9 cellular contexts compared by ENCODE assay signal in the genomic region with DNA sequence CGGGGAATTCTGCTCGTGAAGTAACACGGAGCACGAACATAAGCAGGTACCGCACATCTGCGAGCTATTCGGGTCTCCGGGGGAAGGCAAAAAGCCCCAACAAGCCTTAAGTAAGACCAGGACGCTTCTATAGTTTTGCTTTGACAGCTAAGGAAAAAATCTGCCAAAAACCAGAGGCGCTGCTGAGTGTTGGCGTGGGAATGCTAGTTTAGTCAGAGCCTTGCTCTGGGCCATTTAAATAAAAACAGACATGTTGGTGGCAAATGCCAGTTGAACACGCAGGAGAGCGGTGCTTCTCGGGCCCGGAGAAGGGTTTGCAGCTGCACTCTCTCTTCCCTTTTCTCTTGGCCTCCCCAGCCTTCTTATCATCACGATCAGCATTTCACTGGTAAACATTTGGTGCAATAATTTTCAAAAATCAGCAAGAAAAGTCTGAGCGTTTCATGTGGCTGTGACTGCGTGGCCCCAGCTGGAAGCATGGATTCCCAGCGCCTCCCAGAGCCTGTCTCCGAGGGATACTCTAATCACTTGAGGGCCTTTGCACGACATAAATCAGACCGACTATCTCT. TPM values are rescaled to one million over a fixed set of nuclear protein-coding genes. Genes with fewer than 3 reads are reported as not detected.
A peak's percentile ranks its signal among the peaks of the same experiment; 100 is the strongest.
DNase-seq lines count a peak whose midpoint lies in the region; ATAC-seq, FAIRE-seq and TF ChIP-seq lines count a peak whose summit lies in the region.
"Had no signal": no experiment of that assay in that cellular context is flagged by ENCODE, and none has a peak within 500 bp of the region (broad histone marks: within the 10 kb centered on the region; RNA-seq: fewer than 3 reads in every experiment).

No MANE protein-coding gene starts in this region.

- H3K4me1 Mint-ChIP-seq in naive B cell, result peaks cover 15 to 37% (median 20%) of the 10 kb centered on the region in 3 donors

- TF ChIP-seq CTCF in bronchial epithelial cell (IDR thresholded peaks at IDR 0.05; ENCODE audit: insufficient read depth, low read length, severe bottlenecking), result no peak

- H4K20me1 ChIP-seq in BLaER1, result no peaks in the 10 kb centered on the region
- H4K20me1 ChIP-seq in Karpas-422 (ENCODE audit: insufficient read depth, low read depth, low read length), result peaks cover 4% of the 10 kb centered on the region; the same call in 1 of the 2 replicates

- DNase-seq in Karpas-422 (peak; percentile 53), bronchial epithelial cell (ENCODE audit: low read depth) (peak; percentile 29), naive B cell (peak; percentile 58), caudate nucleus (lab: John Stamatoyannopoulos, UW) (no peak), D341Med (ENCODE audit: low spot score) (no peak)
- DNase-seq in stimulated activated CD4-positive, alpha-beta T cell treated with anti-CD3 and anti-CD28 coated beads, Interleukin-15, amount 100 ng/mL, for 24 hours, result no peak
- DNase-seq: NCI-H510A had no signal

- H3K79me2 ChIP-seq in Karpas-422 (ENCODE audit: low read length), result no peaks in the 10 kb centered on the region

- H3K9me3 ChIP-seq in BLaER1 (no peaks in the 10 kb centered on the region), Karpas-422 (ENCODE audit: low read length) (no peaks in the 10 kb centered on the region)

- H3K36me3 Mint-ChIP-seq in naive B cell, result no peaks in the 10 kb centered on the region

- peak; percentile 83 to 84 for ATAC-seq in naive B cell (ENCODE audit: low read depth in 2 of 2)
- no peak for ATAC-seq in GM19328 (IDR thresholded peaks at IDR 0.05; ENCODE audit: unreplicated experiment)

- H3K27me3 ChIP-seq in BLaER1, result no peaks in the 10 kb centered on the region
- no peaks in the 10 kb centered on the region for H3K27me3 ChIP-seq in Karpas-422 (ENCODE audit: low read length)
- H3K27me3 ChIP-seq in bronchial epithelial cell (ENCODE audit: control insufficient read depth, insufficient read depth, low read length), result no peaks in the 10 kb centered on the region

- peaks cover 0 to 5% (median 0%) of the 10 kb centered on the region in 3 donors for H3K27me3 Mint-ChIP-seq in naive B cell

- no peak overlapping the region for H2AFZ ChIP-seq in Karpas-422 (ENCODE audit: low read length)

- peaks cover 61% of the 10 kb centered on the region for H3K4me1 ChIP-seq in BLaER1
- H3K4me1 ChIP-seq in Karpas-422 (ENCODE audit: low read length), result no peaks in the 10 kb centered on the region

- no peaks in the 10 kb centered on the region for H3K9me3 Mint-ChIP-seq in naive B cell

- FAIRE-seq in bronchial epithelial cell (lab: Jason Lieb, UNC), result no peak

- no peaks in the 10 kb centered on the region for H3K9me2 ChIP-seq in Karpas-422 (replicated peaks; ENCODE audit: insufficient read depth, low read length)

- H3K36me3 ChIP-seq in BLaER1 (no peaks in the 10 kb centered on the region), Karpas-422 (ENCODE audit: insufficient read depth, low read length) (no peaks in the 10 kb centered on the region), bronchial epithelial cell (ENCODE audit: control insufficient read depth, insufficient read depth, low read length) (no peaks in the 10 kb centered on the region)

- peak overlapping the region; percentile 60 to 91 (median 76) for H3K4me3 Mint-ChIP-seq in naive B cell

- H3K27ac ChIP-seq in BLaER1 (peak overlapping the region; percentile 32; the same call in 1 of the 2 replicates), Karpas-422 (ENCODE audit: low read length) (no peak overlapping the region), caudate nucleus (ENCODE audit: low read depth, low read length) (no peak overlapping the region)

- peak overlapping the region; percentile 97 for H3K4me2 ChIP-seq in BLaER1
- H3K4me2 ChIP-seq in Karpas-422 (ENCODE audit: low read depth, low read length, poor library complexity, severe bottlenecking), result no peak overlapping the region

- H3K4me3 ChIP-seq in BLaER1 (no peak overlapping the region), Karpas-422 (ENCODE audit: low read length) (no peak overlapping the region), bronchial epithelial cell (ENCODE audit: low read depth, low read length) (no peak overlapping the region)

- H3K27ac Mint-ChIP-seq in naive B cell, result peak overlapping the region; percentile 20 to 98 (median 91)

- H3K9ac ChIP-seq in BLaER1 (no peak overlapping the region), Karpas-422 (ENCODE audit: low read length) (no peak overlapping the region)

RNA-seq across cellular contexts. Expression of a gene that starts 6.4 kb away (rescaled TPM):
- 4.3 and 15.0 TPM in 2 replicates for total RNA-seq in Karpas-422 (2014; rRNA removed; shearing (Covaris generic); ENCODE audit: low replicate concordance)
- total RNA-seq in bronchial epithelial cell, result 70.0 and 90.4 TPM in 2 replicates
- polyA plus RNA-seq in naive B cell (ENCODE audit: low read depth in 6 of 6), result 1 to 10 TPM in 5 of 6 donors, under 1 TPM in 1; 0.05 to 8.0 (median 2.4) TPM

Comparison
In these comparisons a context has a peak if more than half of its experiments do, and no peak if none do; other contexts are left out.
1. DNase-seq: peak in Karpas-422 (single experiment), bronchial epithelial cell (single experiment) and naive B cell (single experiment); none in caudate nucleus (0 of 61), stimulated activated CD4-positive, alpha-beta T cell treated with anti-CD3 and anti-CD28 coated beads, Interleukin-15, amount 100 ng/mL, for 24 hours (single experiment) and D341Med (single experiment).